21 cellular contexts compared by ENCODE assay signal in genomic region chr9:116694892-116695291, GRCh38.
"Had no signal": no experiment of that assay in that cellular context is flagged by ENCODE, and none has a peak within 500 bp of the region (broad histone marks: within the 10 kb centered on the region; RNA-seq: fewer than 3 reads in every experiment).

No MANE protein-coding gene starts in this region.

- H3K27me3 ChIP-seq: foreskin keratinocyte, heart left ventricle, spleen had no signal

- H3K4me3 ChIP-seq: coronary artery, heart left ventricle, left ventricle myocardium inferior, lower lobe of right lung, spleen, thoracic aorta had no signal

- ATAC-seq: foreskin keratinocyte; lower lobe of right lung; natural killer cell treated with Interleukin-12 subunit alpha and Interleukin-12 subunit beta and Interleukin-15 and Interleukin-18, amount 100 ng/mL, for 72 hours; stimulated activated naive CD8-positive, alpha-beta T cell treated with anti-CD3 and anti-CD28 coated beads, Interleukin-15, amount 100 ng/mL, for 72 hours had no signal

- DNase-seq: effector CD4-positive, alpha-beta T cell; endodermal cell; erythroblast; foreskin keratinocyte; heart left ventricle; hypothalamus; left ventricle myocardium inferior; lower lobe of right lung; midbrain; occipital lobe; psoas muscle; retina; spleen; stimulated activated CD4-positive, alpha-beta T cell treated with anti-CD3 and anti-CD28 coated beads, Interleukin-15, amount 100 ng/mL, for 24 hours; stimulated activated CD4-positive, alpha-beta T cell treated with anti-CD3 and anti-CD28 coated beads, Interleukin-1b, Interleukin-23, amount 100 ng/mL, for 48 hours; stimulated activated CD4-positive, alpha-beta T cell treated with anti-CD3 and anti-CD28 coated beads, Interleukin-4, amount 100 ng/mL, for 24 hours; stimulated activated naive B cell treated with anti-CD40 and anti-IgM and Interleukin-4, amounts not matched to agents 10 μg/mL and 1 μg/mL and 100 μg/mL, for 72 hours; stimulated activated naive CD8-positive, alpha-beta T cell treated with anti-CD3 and anti-CD28 coated beads, Interleukin-15, amount 100 ng/mL, for 72 hours had no signal

- H3K27ac ChIP-seq: coronary artery, foreskin keratinocyte, heart left ventricle, left ventricle myocardium inferior, lower lobe of right lung, spleen, thoracic aorta had no signal

- H3K9me3 ChIP-seq: heart left ventricle, left ventricle myocardium inferior, lower lobe of right lung, psoas muscle, spleen, thoracic aorta had no signal
